Comparison of ENCODE assay signal across 7 cellular contexts in genomic region chr16:11783319-11784047, GRCh38. TPM values are rescaled to one million over a fixed set of nuclear protein-coding genes. Genes with fewer than 3 reads are reported as not detected.
DNase-seq lines count a peak whose midpoint lies in the region; ATAC-seq and TF ChIP-seq lines count a peak whose summit lies in the region.

No MANE protein-coding gene starts in this region.

- H3K27ac ChIP-seq in mammary epithelial cell (ENCODE audit: insufficient read depth, low read depth, low read length) (peak overlapping the region; percentile 92), mesenchymal stem cell (ENCODE audit: low read length, poor library complexity, severe bottlenecking) (peak overlapping the region; percentile 98), urinary bladder (ENCODE audit: low read depth) (peak overlapping the region; percentile 44)

- H2AFZ ChIP-seq in mammary epithelial cell (ENCODE audit: low read depth, low read length) (peak overlapping the region; percentile 33), mesenchymal stem cell (ENCODE audit: low read depth, low read length) (no peak overlapping the region)

- CTCF ChIA-PET in mammary epithelial cell (lab: Charles Lee; ENCODE audit: low non-redundant PET), result interaction anchor here (1.2 kb wide), 1 partner anchor 13 kb away, joined by 4 read pairs; the partner anchor contains the start of gene ZC3H7A

- in situ Hi-C loops in mammary epithelial cell (cut with MboI; ENCODE audit: low sequenced_read_pairs in 2 of 2), result no loop called here

- H3K4ac ChIP-seq in mesenchymal stem cell (ENCODE audit: low read depth in 1 of 2, low read length in 2 of 2), result no peak overlapping the region

- H2BK120ac ChIP-seq in mesenchymal stem cell (ENCODE audit: low read depth, low read length), result no peak overlapping the region

- intact Hi-C loops in mammary epithelial cell (cut with micrococcal nuclease), result loop anchor here (1.0 to 2.0 kb wide), 2 partner anchors 14 to 41 kb away; partner anchors contain the start of genes TXNDC11 and ZC3H7A

- peak overlapping the region; percentile 84 for H3K4me2 ChIP-seq in mammary epithelial cell (ENCODE audit: insufficient read depth, low read depth, low read length)
- peak overlapping the region; percentile 40 for H3K4me2 ChIP-seq in mesenchymal stem cell (ENCODE audit: low read length, poor library complexity, severe bottlenecking)

- ATAC-seq in GM18519 (IDR thresholded peaks at IDR 0.05; ENCODE audit: low FRiP score, unreplicated experiment) (peak; percentile 39), HG02763 (IDR thresholded peaks at IDR 0.05; ENCODE audit: unreplicated experiment) (peak; percentile 49), SK-N-SH treated with all-trans-retinoic acid at 6 μM for 48 hours (peak; percentile 77)

- H3K18ac ChIP-seq in mesenchymal stem cell (ENCODE audit: low read depth in 1 of 2, low read length in 2 of 2), result peak overlapping the region in 1 of 2 experiments; percentile 18

- H3K36me3 ChIP-seq in mammary epithelial cell (ENCODE audit: insufficient read depth, low read length) (peaks cover 9% of the 10 kb centered on the region), mesenchymal stem cell (ENCODE audit: control insufficient read depth in 1 of 2, insufficient read depth in 2 of 2, low read depth in 1 of 2, low read length in 2 of 2) (peaks cover 5 to 30% of the 10 kb centered on the region in 2 experiments), urinary bladder (ENCODE audit: insufficient read depth) (no peaks in the 10 kb centered on the region)

- peaks cover 88% of the 10 kb centered on the region for H3K79me2 ChIP-seq in mammary epithelial cell (ENCODE audit: insufficient read depth, low read length)

- peak overlapping the region; percentile 82 for H3K9ac ChIP-seq in mammary epithelial cell (ENCODE audit: insufficient read depth, low read length)
- H3K9ac ChIP-seq in mesenchymal stem cell (ENCODE audit: low read length), result peak overlapping the region; percentile 77

- no peak for TF ChIP-seq CTCF in mammary epithelial cell (conservative IDR thresholded peaks at IDR 0.05 in 1 of 2, IDR thresholded peaks at IDR 0.05 in 1 of 2; ENCODE audit: extremely low read depth in 1 of 2, insufficient read depth in 1 of 2, low read depth in 1 of 2, low read length in 2 of 2)

- H3K79me1 ChIP-seq in mesenchymal stem cell (replicated peaks; ENCODE audit: low read length, poor library complexity, severe bottlenecking), result peaks cover 4% of the 10 kb centered on the region

- WGBS in mammary epithelial cell (ENCODE audit: low coverage, missing lambda C conversion rate), result 15% methylated on average over 5 of the region's 5 CpGs
- WGBS in mesenchymal stem cell, result 78% methylated on average over 4 of the region's 5 CpGs
- 10% methylated on average over 5 of the region's 5 CpGs for WGBS in urinary bladder

- DNase-seq in mammary epithelial cell (peak; percentile 58), mesenchymal stem cell (no peak), DMS79 treated with DMSO at 0.1 percent for 48 hours (lab: John Stamatoyannopoulos, UW) (no peak)

- peak overlapping the region; percentile 93 for H2BK5ac ChIP-seq in mesenchymal stem cell (ENCODE audit: low read depth, low read length, poor library complexity, severe bottlenecking)

- H4K20me1 ChIP-seq in mammary epithelial cell (ENCODE audit: insufficient read depth, low read length), result no peaks in the 10 kb centered on the region

- H3K23ac ChIP-seq in mesenchymal stem cell (ENCODE audit: low read length in 2 of 2), result no peak overlapping the region

- H3K4me3 ChIP-seq in mammary epithelial cell (replicated peaks in 1 of 3; ENCODE audit: insufficient read depth in 1 of 3, low read depth in 2 of 3, low read length in 3 of 3), result peak overlapping the region in 2 of 3 experiments; percentile 12 to 35
- H3K4me3 ChIP-seq in mesenchymal stem cell (ENCODE audit: insufficient read depth in 1 of 2, low read depth in 1 of 2, low read length in 2 of 2), result peak overlapping the region in 1 of 2 experiments; percentile 64
- no peak overlapping the region for H3K4me3 ChIP-seq in urinary bladder (ENCODE audit: low read depth, low read length)

- no peak overlapping the region for H3K14ac ChIP-seq in mesenchymal stem cell (ENCODE audit: low read length in 2 of 2)

- dilution Hi-C loops in mammary epithelial cell (cut with HindIII; ENCODE audit: low sequenced_read_pairs), result no loop called here

- no peak overlapping the region for H2BK15ac ChIP-seq in mesenchymal stem cell (ENCODE audit: low read depth, poor library complexity, severe bottlenecking)

- H2BK12ac ChIP-seq in mesenchymal stem cell (ENCODE audit: low read length in 2 of 2), result no peak overlapping the region

- H3K27me3 ChIP-seq in mammary epithelial cell (ENCODE audit: insufficient read depth, low read length) (no peaks in the 10 kb centered on the region), mesenchymal stem cell (ENCODE audit: control insufficient read depth in 1 of 2, insufficient read depth in 1 of 2, low read length in 2 of 2) (no peaks in the 10 kb centered on the region)

- H4K8ac ChIP-seq in mesenchymal stem cell (ENCODE audit: low read length), result no peak overlapping the region

- H3K9me3 ChIP-seq in mammary epithelial cell (replicated peaks; ENCODE audit: insufficient read depth, low read length) (no peaks in the 10 kb centered on the region), mesenchymal stem cell (ENCODE audit: control insufficient read depth, low read length) (no peaks in the 10 kb centered on the region)

- H2AK5ac ChIP-seq in mesenchymal stem cell (ENCODE audit: low read length, severe bottlenecking), result peak overlapping the region; percentile 85

- BruUV-seq in mammary epithelial cell (replicated peaks; lab: Mats Ljungman, UMichigan), result no TSS peak

- peak overlapping the region; percentile 27 for H4K91ac ChIP-seq in mesenchymal stem cell (ENCODE audit: low read length)

- H3K4me1 ChIP-seq in mammary epithelial cell (ENCODE audit: insufficient read depth, low read length), result peaks cover 34% of the 10 kb centered on the region
- peaks cover 22% of the 10 kb centered on the region for H3K4me1 ChIP-seq in mesenchymal stem cell (ENCODE audit: control insufficient read depth, insufficient read depth, low read depth, low read length)
- no peaks in the 10 kb centered on the region for H3K4me1 ChIP-seq in urinary bladder (ENCODE audit: insufficient read depth)

TF ChIP-seq in SK-N-SH treated with all-trans-retinoic acid at 6 μM for 48 hours, 23 proteins besides CTCF, POLR2A, EP300 and RAD21:
- 0 out of 2 replicates have a peak, but pooled peaks have one; percentile 40 for TF ChIP-seq ZFP3 (CRISPR knock-in tag; IDR thresholded peaks at IDR 0.05)
- 0 out of 2 replicates have a peak, but pooled peaks have one; percentile 7 for TF ChIP-seq ISL1 (CRISPR knock-in tag; IDR thresholded peaks at IDR 0.05)
- no peak for TF ChIP-seq OSR1 (CRISPR knock-in tag; IDR thresholded peaks at IDR 0.05)
- peak; percentile 38; the same call in 1 of the 2 replicates for TF ChIP-seq PATZ1 (CRISPR knock-in tag; IDR thresholded peaks at IDR 0.05; ENCODE audit: borderline replicate concordance)

RNA-seq across cellular contexts. Expression of gene ZC3H7A, which starts 13.6 kb away (rescaled TPM):
- total RNA-seq in mammary epithelial cell, result 10 to 100 TPM; 42.5 to 64.1 TPM
- polyA plus RNA-seq in mammary epithelial cell, result 29.0 TPM
- polyA minus RNA-seq in mammary epithelial cell, result 25.5 TPM
- 36.3 TPM for polyA plus RNA-seq in mesenchymal stem cell (2013, experiment 1 of 2)
- polyA plus RNA-seq in mesenchymal stem cell (2013, experiment 2 of 2), result 35.3 TPM
- 78.8 TPM for total RNA-seq in urinary bladder
- 32.2 TPM for polyA plus RNA-seq in urinary bladder

RNA-seq across cellular contexts. Expression of gene TXNDC11, which starts 40.8 kb away (rescaled TPM):
- total RNA-seq in mammary epithelial cell (10 to 100 TPM; 26.0 to 30.7 TPM), urinary bladder (22.7 TPM)
- polyA plus RNA-seq in mammary epithelial cell (46.6 TPM), urinary bladder (39.1 TPM)
- 34.0 TPM for polyA minus RNA-seq in mammary epithelial cell
- 31.9 TPM for polyA plus RNA-seq in mesenchymal stem cell (2013, experiment 1 of 2)
- polyA plus RNA-seq in mesenchymal stem cell (2013, experiment 2 of 2), result 32.0 TPM

Comparison
In these comparisons a context has a peak if more than half of its experiments do, and no peak if none do; other contexts are left out.
1. H3K27ac ChIP-seq: peak in every context shown above with its lines; median percentile 98 in mesenchymal stem cell; 92 in mammary epithelial cell; 44 in urinary bladder.